ENCODE assay signal across 10 cellular contexts in genomic region chr7:2644514-2645273, GRCh38. TPM values are rescaled to one million over a fixed set of nuclear protein-coding genes. Genes with fewer than 3 reads are reported as not detected.
DNase-seq lines count a peak whose midpoint lies in the region; ATAC-seq lines count a peak whose summit lies in the region.
"Had no signal": no experiment of that assay in that cellular context is flagged by ENCODE, and none has a peak within 500 bp of the region (broad histone marks: within the 10 kb centered on the region; RNA-seq: fewer than 3 reads in every experiment).

No MANE protein-coding gene starts in this region.

- CTCF ChIA-PET in activated CD4-positive, alpha-beta memory T cell treated with anti-CD3 and anti-CD28 coated beads, Interleukin-2, amount 10 ng/mL, durations not matched to agents 7 days and 5 days (lab: Charles Lee), result interaction anchor here (0.6 to 3.6 kb wide), 4 partner anchors 17 to 178 kb away, joined by 3 to 17 read pairs (median 4); no protein-coding TSS in a partner anchor
- CTCF ChIA-PET in activated CD4-positive, alpha-beta memory T cell treated with anti-CD3 and anti-CD28 coated beads for 36 hours (lab: Charles Lee), result interaction anchor here (0.6 to 2.3 kb wide), 3 partner anchors 26 to 193 kb away, joined by 3 to 8 read pairs (median 3); no protein-coding TSS in a partner anchor

- H3K4me3 ChIP-seq in effector memory CD4-positive, alpha-beta T cell (ENCODE audit: insufficient read depth, low read depth, low read length, poor library complexity, severe bottlenecking), result no peak overlapping the region

- no peaks in the 10 kb centered on the region for H3K36me3 Mint-ChIP-seq in activated CD4-positive, alpha-beta memory T cell treated with anti-CD3 and anti-CD28 coated beads, Interleukin-2, amount 10 ng/mL, durations not matched to agents 7 days and 5 days (ENCODE audit: low read depth)
- no peaks in the 10 kb centered on the region for H3K36me3 Mint-ChIP-seq in activated CD4-positive, alpha-beta memory T cell treated with anti-CD3 and anti-CD28 coated beads for 36 hours
- H3K36me3 Mint-ChIP-seq in activated naive CD8-positive, alpha-beta T cell treated with anti-CD3 and anti-CD28 coated beads, Interleukin-2, amount 50 U/mL, for 24 hours (ENCODE audit: low read depth), result no peaks in the 10 kb centered on the region
- peaks cover 12% of the 10 kb centered on the region for H3K36me3 Mint-ChIP-seq in stimulated activated memory B cell treated with anti-CD40 and anti-IgM and Interleukin-4, amounts not matched to agents 10 μg/mL and 1 μg/mL and 100 μg/mL, for 72 hours

- H3K36me3 ChIP-seq in effector memory CD4-positive, alpha-beta T cell (ENCODE audit: control insufficient read depth, insufficient read depth, low read length), result no peaks in the 10 kb centered on the region

- intact Hi-C loops in activated CD4-positive, alpha-beta memory T cell treated with anti-CD3 and anti-CD28 coated beads for 36 hours (cut with micrococcal nuclease), result no loop called here

- H3K27me3 ChIP-seq in effector memory CD4-positive, alpha-beta T cell (replicated peaks; ENCODE audit: control insufficient read depth, insufficient read depth, low read length, poor library complexity, severe bottlenecking), result no peaks in the 10 kb centered on the region

- no peaks in the 10 kb centered on the region for H3K27me3 Mint-ChIP-seq in activated CD4-positive, alpha-beta memory T cell treated with anti-CD3 and anti-CD28 coated beads, Interleukin-2, amount 10 ng/mL, durations not matched to agents 7 days and 5 days
- no peaks in the 10 kb centered on the region for H3K27me3 Mint-ChIP-seq in activated CD4-positive, alpha-beta memory T cell treated with anti-CD3 and anti-CD28 coated beads for 36 hours
- H3K27me3 Mint-ChIP-seq in activated naive CD8-positive, alpha-beta T cell treated with anti-CD3 and anti-CD28 coated beads, Interleukin-2, amount 50 U/mL, for 24 hours, result no peaks in the 10 kb centered on the region
- H3K27me3 Mint-ChIP-seq in stimulated activated memory B cell treated with anti-CD40 and anti-IgM and Interleukin-4, amounts not matched to agents 10 μg/mL and 1 μg/mL and 100 μg/mL, for 72 hours, result no peaks in the 10 kb centered on the region

- H3K9me3 ChIP-seq in effector memory CD4-positive, alpha-beta T cell (ENCODE audit: control insufficient read depth, low read length), result no peaks in the 10 kb centered on the region

- H3K4me1 Mint-ChIP-seq in activated CD4-positive, alpha-beta memory T cell treated with anti-CD3 and anti-CD28 coated beads, Interleukin-2, amount 10 ng/mL, durations not matched to agents 7 days and 5 days, result peaks cover 15% of the 10 kb centered on the region
- H3K4me1 Mint-ChIP-seq in activated CD4-positive, alpha-beta memory T cell treated with anti-CD3 and anti-CD28 coated beads for 36 hours (ENCODE audit: low read depth), result peaks cover 14% of the 10 kb centered on the region
- H3K4me1 Mint-ChIP-seq in activated naive CD8-positive, alpha-beta T cell treated with anti-CD3 and anti-CD28 coated beads, Interleukin-2, amount 50 U/mL, for 24 hours, result peaks cover 24% of the 10 kb centered on the region
- peaks cover 51% of the 10 kb centered on the region for H3K4me1 Mint-ChIP-seq in stimulated activated memory B cell treated with anti-CD40 and anti-IgM and Interleukin-4, amounts not matched to agents 10 μg/mL and 1 μg/mL and 100 μg/mL, for 72 hours

- H3K4me3 Mint-ChIP-seq in activated CD4-positive, alpha-beta memory T cell treated with anti-CD3 and anti-CD28 coated beads, Interleukin-2, amount 10 ng/mL, durations not matched to agents 7 days and 5 days, result no peak overlapping the region
- no peak overlapping the region for H3K4me3 Mint-ChIP-seq in activated CD4-positive, alpha-beta memory T cell treated with anti-CD3 and anti-CD28 coated beads for 36 hours
- peak overlapping the region; percentile 62 for H3K4me3 Mint-ChIP-seq in activated naive CD8-positive, alpha-beta T cell treated with anti-CD3 and anti-CD28 coated beads, Interleukin-2, amount 50 U/mL, for 24 hours
- H3K4me3 Mint-ChIP-seq in stimulated activated memory B cell treated with anti-CD40 and anti-IgM and Interleukin-4, amounts not matched to agents 10 μg/mL and 1 μg/mL and 100 μg/mL, for 72 hours, result peak overlapping the region; percentile 81

- DNase-seq in activated CD4-positive, alpha-beta memory T cell treated with anti-CD3 and anti-CD28 coated beads, Interleukin-2, amount 10 ng/mL, durations not matched to agents 7 days and 5 days, result no peak
- DNase-seq in activated CD4-positive, alpha-beta memory T cell treated with anti-CD3 and anti-CD28 coated beads for 36 hours, result no peak
- no peak for DNase-seq in activated naive CD8-positive, alpha-beta T cell treated with anti-CD3 and anti-CD28 coated beads, Interleukin-2, amount 50 U/mL, for 24 hours
- DNase-seq in NCI-H2227 (lab: John Stamatoyannopoulos, UW; ENCODE audit: unreplicated experiment) (no peak), anterior cingulate cortex (lab: John Stamatoyannopoulos, UW) (no peak)
- no peak for DNase-seq in effector memory CD4-positive, alpha-beta T cell
- DNase-seq: activated CD4-positive, alpha-beta T cell treated with anti-CD3 and anti-CD28 coated beads, Interleukin-2, amount 50 U/mL, for 1 hour; stimulated activated CD4-positive, alpha-beta T cell treated with anti-CD3 and anti-CD28 coated beads, Interleukin-2, amount 100 ng/mL, for 48 hours had no signal

- peak overlapping the region; percentile 68 for H3K27ac Mint-ChIP-seq in activated CD4-positive, alpha-beta memory T cell treated with anti-CD3 and anti-CD28 coated beads, Interleukin-2, amount 10 ng/mL, durations not matched to agents 7 days and 5 days
- no peak overlapping the region for H3K27ac Mint-ChIP-seq in activated CD4-positive, alpha-beta memory T cell treated with anti-CD3 and anti-CD28 coated beads for 36 hours
- H3K27ac Mint-ChIP-seq in activated naive CD8-positive, alpha-beta T cell treated with anti-CD3 and anti-CD28 coated beads, Interleukin-2, amount 50 U/mL, for 24 hours, result peak overlapping the region; percentile 74
- H3K27ac Mint-ChIP-seq in stimulated activated memory B cell treated with anti-CD40 and anti-IgM and Interleukin-4, amounts not matched to agents 10 μg/mL and 1 μg/mL and 100 μg/mL, for 72 hours, result peak overlapping the region; percentile 85

- ATAC-seq in HG03095 (IDR thresholded peaks at IDR 0.05; ENCODE audit: unreplicated experiment), result peak; percentile 15
- peak; percentile 45 for ATAC-seq in activated naive CD8-positive, alpha-beta T cell treated with anti-CD3 and anti-CD28 coated beads, Interleukin-2, amount 50 U/mL, for 24 hours
- ATAC-seq in stimulated activated memory B cell treated with anti-CD40 and anti-IgM and Interleukin-4, amounts not matched to agents 10 μg/mL and 1 μg/mL and 100 μg/mL, for 72 hours, result peak; percentile 9

- H3K4me1 ChIP-seq in effector memory CD4-positive, alpha-beta T cell (ENCODE audit: control insufficient read depth, insufficient read depth, low read length, poor library complexity, severe bottlenecking), result peaks cover 13% of the 10 kb centered on the region

- no peaks in the 10 kb centered on the region for H3K9me3 Mint-ChIP-seq in activated CD4-positive, alpha-beta memory T cell treated with anti-CD3 and anti-CD28 coated beads, Interleukin-2, amount 10 ng/mL, durations not matched to agents 7 days and 5 days
- H3K9me3 Mint-ChIP-seq in activated CD4-positive, alpha-beta memory T cell treated with anti-CD3 and anti-CD28 coated beads for 36 hours, result no peaks in the 10 kb centered on the region
- no peaks in the 10 kb centered on the region for H3K9me3 Mint-ChIP-seq in activated naive CD8-positive, alpha-beta T cell treated with anti-CD3 and anti-CD28 coated beads, Interleukin-2, amount 50 U/mL, for 24 hours
- no peaks in the 10 kb centered on the region for H3K9me3 Mint-ChIP-seq in stimulated activated memory B cell treated with anti-CD40 and anti-IgM and Interleukin-4, amounts not matched to agents 10 μg/mL and 1 μg/mL and 100 μg/mL, for 72 hours

- POLR2A ChIA-PET in activated CD4-positive, alpha-beta memory T cell treated with anti-CD3 and anti-CD28 coated beads, Interleukin-2, amount 10 ng/mL, durations not matched to agents 7 days and 5 days (lab: Charles Lee), result interaction anchor here (1.0 to 1.9 kb wide), 6 partner anchors 11 to 115 kb away, joined by 3 to 6 read pairs (median 3); partner anchors contain the start of gene TTYH3
- POLR2A ChIA-PET in activated CD4-positive, alpha-beta memory T cell treated with anti-CD3 and anti-CD28 coated beads for 36 hours (lab: Charles Lee), result no interaction called here

- H3K27ac ChIP-seq in effector memory CD4-positive, alpha-beta T cell (ENCODE audit: insufficient read depth, low read length, poor library complexity, severe bottlenecking), result no peak overlapping the region

RNA-seq across cellular contexts. Expression of gene TTYH3, which starts 12.9 kb away (rescaled TPM):
- total RNA-seq in activated CD4-positive, alpha-beta memory T cell treated with anti-CD3 and anti-CD28 coated beads, Interleukin-2, amount 10 ng/mL, durations not matched to agents 7 days and 5 days, result 10 to 100 TPM in 1 of 2 experiments, 1 to 10 TPM in 1; 9.7 to 10.2 TPM
- 10 to 100 TPM; 13.5 to 14.8 TPM for total RNA-seq in activated CD4-positive, alpha-beta memory T cell treated with anti-CD3 and anti-CD28 coated beads for 36 hours

RNA-seq across cellular contexts. Expression of gene AMZ1, which starts 43.3 kb away (rescaled TPM):
- total RNA-seq in activated CD4-positive, alpha-beta memory T cell treated with anti-CD3 and anti-CD28 coated beads, Interleukin-2, amount 10 ng/mL, durations not matched to agents 7 days and 5 days, result under 1 TPM; 0.78 to 0.88 TPM
- under 1 TPM; 0.83 to 0.94 TPM for total RNA-seq in activated CD4-positive, alpha-beta memory T cell treated with anti-CD3 and anti-CD28 coated beads for 36 hours

Comparison
In these comparisons a context has a peak if more than half of its experiments do, and no peak if none do; other contexts are left out.
1. H3K4me3 Mint-ChIP-seq: peak in activated naive CD8-positive, alpha-beta T cell treated with anti-CD3 and anti-CD28 coated beads, Interleukin-2, amount 50 U/mL, for 24 hours (single experiment) and stimulated activated memory B cell treated with anti-CD40 and anti-IgM and Interleukin-4, amounts not matched to agents 10 μg/mL and 1 μg/mL and 100 μg/mL, for 72 hours (single experiment); none in activated CD4-positive, alpha-beta memory T cell treated with anti-CD3 and anti-CD28 coated beads, Interleukin-2, amount 10 ng/mL, durations not matched to agents 7 days and 5 days (single experiment) and activated CD4-positive, alpha-beta memory T cell treated with anti-CD3 and anti-CD28 coated beads for 36 hours (single experiment).
2. Peak in every context shown above with its lines, with median percentiles within 50 percentile points of each other: ATAC-seq.